Comparison of ENCODE assay signal across 1 cellular context in the genomic region with DNA sequence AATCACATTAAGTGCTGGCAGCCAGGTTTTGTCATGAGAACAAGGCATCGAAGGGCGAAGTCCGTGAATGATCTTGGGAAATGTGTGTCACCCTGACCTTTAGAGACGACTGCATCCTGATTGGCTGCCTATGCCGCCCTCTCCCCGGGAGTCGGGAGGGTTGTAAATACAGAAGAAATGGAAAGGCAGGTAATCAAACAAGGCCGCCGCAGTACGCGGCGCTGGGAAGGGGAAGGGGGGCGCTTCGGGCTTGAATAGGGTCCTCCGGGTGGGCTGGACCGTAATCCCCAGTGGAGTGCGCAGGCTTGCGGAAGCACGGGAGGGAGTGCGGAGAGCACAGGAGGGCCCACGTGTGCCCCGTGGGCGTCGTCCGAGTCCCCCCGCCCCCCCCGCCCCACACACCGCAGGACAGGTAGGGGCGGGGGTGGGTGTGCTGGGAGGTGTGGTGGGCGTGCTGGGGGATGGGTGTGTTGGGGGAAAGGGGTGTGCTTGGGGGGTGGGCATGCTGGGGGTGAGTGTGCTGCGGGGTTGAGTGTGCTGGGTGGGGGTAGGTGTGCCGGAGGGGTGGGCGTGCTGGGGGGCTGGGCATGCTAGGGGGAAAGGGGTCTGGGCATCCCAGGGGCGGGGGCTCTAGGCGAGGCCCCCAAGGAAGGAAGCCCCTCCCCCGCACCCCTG.
A peak's percentile ranks its signal among the peaks of the same experiment; 100 is the strongest.
TF ChIP-seq lines count a peak whose summit lies in the region.

No MANE protein-coding gene starts in this region.

TF ChIP-seq in HEK293, 187 proteins besides CTCF, POLR2A, EP300 and RAD21 (continued from another document and continues in another):
- TF ChIP-seq, protein P1, sequence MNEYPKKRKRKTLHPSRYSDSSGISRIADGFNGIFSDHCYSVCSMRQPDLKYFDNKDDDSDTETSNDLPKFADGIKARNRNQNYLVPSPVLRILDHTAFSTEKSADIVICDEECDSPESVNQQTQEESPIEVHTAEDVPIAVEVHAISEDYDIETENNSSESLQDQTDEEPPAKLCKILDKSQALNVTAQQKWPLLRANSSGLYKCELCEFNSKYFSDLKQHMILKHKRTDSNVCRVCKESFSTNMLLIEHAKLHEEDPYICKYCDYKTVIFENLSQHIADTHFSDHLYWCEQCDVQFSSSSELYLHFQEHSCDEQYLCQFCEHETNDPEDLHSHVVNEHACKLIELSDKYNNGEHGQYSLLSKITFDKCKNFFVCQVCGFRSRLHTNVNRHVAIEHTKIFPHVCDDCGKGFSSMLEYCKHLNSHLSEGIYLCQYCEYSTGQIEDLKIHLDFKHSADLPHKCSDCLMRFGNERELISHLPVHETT (tag by site-specific recombination; IDR thresholded peaks at IDR 0.05): no peak
- no peak for TF ChIP-seq ZSCAN30 (tag by site-specific recombination; IDR thresholded peaks at IDR 0.05)
- no peak for TF ChIP-seq ZNF391 (tag by site-specific recombination; IDR thresholded peaks at IDR 0.05; ENCODE audit: borderline replicate concordance, low read depth)
- TF ChIP-seq ZFP3 (tag by site-specific recombination; IDR thresholded peaks at IDR 0.05; ENCODE audit: low read depth): no peak
- TF ChIP-seq ZNF202 (tag by site-specific recombination; IDR thresholded peaks at IDR 0.05; ENCODE audit: borderline replicate concordance): no peak
- peak; percentile 33; the same call in 1 of the 2 replicates for TF ChIP-seq ZIC2 (tag by site-specific recombination; IDR thresholded peaks at IDR 0.05)
- TF ChIP-seq SETDB1 (IDR thresholded peaks at IDR 0.05; ENCODE audit: insufficient read length, low read length): no peak
- TF ChIP-seq, protein P2, sequence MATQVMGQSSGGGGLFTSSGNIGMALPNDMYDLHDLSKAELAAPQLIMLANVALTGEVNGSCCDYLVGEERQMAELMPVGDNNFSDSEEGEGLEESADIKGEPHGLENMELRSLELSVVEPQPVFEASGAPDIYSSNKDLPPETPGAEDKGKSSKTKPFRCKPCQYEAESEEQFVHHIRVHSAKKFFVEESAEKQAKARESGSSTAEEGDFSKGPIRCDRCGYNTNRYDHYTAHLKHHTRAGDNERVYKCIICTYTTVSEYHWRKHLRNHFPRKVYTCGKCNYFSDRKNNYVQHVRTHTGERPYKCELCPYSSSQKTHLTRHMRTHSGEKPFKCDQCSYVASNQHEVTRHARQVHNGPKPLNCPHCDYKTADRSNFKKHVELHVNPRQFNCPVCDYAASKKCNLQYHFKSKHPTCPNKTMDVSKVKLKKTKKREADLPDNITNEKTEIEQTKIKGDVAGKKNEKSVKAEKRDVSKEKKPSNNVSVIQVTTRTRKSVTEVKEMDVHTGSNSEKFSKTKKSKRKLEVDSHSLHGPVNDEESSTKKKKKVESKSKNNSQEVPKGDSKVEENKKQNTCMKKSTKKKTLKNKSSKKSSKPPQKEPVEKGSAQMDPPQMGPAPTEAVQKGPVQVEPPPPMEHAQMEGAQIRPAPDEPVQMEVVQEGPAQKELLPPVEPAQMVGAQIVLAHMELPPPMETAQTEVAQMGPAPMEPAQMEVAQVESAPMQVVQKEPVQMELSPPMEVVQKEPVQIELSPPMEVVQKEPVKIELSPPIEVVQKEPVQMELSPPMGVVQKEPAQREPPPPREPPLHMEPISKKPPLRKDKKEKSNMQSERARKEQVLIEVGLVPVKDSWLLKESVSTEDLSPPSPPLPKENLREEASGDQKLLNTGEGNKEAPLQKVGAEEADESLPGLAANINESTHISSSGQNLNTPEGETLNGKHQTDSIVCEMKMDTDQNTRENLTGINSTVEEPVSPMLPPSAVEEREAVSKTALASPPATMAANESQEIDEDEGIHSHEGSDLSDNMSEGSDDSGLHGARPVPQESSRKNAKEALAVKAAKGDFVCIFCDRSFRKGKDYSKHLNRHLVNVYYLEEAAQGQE (tag by site-specific recombination; IDR thresholded peaks at IDR 0.05): no peak
- TF ChIP-seq ZFHX2 (tag by site-specific recombination; conservative IDR thresholded peaks at IDR 0.05): peak; percentile 71
- no peak for TF ChIP-seq ZNF138 (tag by site-specific recombination; IDR thresholded peaks at IDR 0.05; ENCODE audit: borderline replicate concordance)
- no peak for TF ChIP-seq ZNF560 (tag by site-specific recombination; IDR thresholded peaks at IDR 0.05; ENCODE audit: borderline replicate concordance)
- TF ChIP-seq, protein P3, sequence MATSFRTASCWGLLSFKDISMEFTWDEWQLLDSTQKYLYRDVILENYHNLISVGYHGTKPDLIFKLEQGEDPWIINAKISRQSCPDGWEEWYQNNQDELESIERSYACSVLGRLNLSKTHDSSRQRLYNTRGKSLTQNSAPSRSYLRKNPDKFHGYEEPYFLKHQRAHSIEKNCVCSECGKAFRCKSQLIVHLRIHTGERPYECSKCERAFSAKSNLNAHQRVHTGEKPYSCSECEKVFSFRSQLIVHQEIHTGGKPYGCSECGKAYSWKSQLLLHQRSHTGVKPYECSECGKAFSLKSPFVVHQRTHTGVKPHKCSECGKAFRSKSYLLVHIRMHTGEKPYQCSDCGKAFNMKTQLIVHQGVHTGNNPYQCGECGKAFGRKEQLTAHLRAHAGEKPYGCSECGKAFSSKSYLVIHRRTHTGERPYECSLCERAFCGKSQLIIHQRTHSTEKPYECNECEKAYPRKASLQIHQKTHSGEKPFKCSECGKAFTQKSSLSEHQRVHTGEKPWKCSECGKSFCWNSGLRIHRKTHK (tag by site-specific recombination; IDR thresholded peaks at IDR 0.05): no peak
- TF ChIP-seq ZNF776 (tag by site-specific recombination; IDR thresholded peaks at IDR 0.05; ENCODE audit: borderline replicate concordance): no peak
- peak; percentile 31; the same call in 1 of the 2 replicates for TF ChIP-seq ZNF76 (tag by site-specific recombination; IDR thresholded peaks at IDR 0.05; ENCODE audit: borderline replicate concordance, low read depth)
- TF ChIP-seq, protein P4, sequence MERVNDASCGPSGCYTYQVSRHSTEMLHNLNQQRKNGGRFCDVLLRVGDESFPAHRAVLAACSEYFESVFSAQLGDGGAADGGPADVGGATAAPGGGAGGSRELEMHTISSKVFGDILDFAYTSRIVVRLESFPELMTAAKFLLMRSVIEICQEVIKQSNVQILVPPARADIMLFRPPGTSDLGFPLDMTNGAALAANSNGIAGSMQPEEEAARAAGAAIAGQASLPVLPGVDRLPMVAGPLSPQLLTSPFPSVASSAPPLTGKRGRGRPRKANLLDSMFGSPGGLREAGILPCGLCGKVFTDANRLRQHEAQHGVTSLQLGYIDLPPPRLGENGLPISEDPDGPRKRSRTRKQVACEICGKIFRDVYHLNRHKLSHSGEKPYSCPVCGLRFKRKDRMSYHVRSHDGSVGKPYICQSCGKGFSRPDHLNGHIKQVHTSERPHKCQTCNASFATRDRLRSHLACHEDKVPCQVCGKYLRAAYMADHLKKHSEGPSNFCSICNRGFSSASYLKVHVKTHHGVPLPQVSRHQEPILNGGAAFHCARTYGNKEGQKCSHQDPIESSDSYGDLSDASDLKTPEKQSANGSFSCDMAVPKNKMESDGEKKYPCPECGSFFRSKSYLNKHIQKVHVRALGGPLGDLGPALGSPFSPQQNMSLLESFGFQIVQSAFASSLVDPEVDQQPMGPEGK (tag by site-specific recombination; IDR thresholded peaks at IDR 0.05): peak; percentile 18; the same call in 1 of the 2 replicates
- TF ChIP-seq FEZF1 (tag by site-specific recombination; IDR thresholded peaks at IDR 0.05): no peak
- no peak for TF ChIP-seq KLF16 (tag by site-specific recombination; IDR thresholded peaks at IDR 0.05)
- TF ChIP-seq, protein P5, sequence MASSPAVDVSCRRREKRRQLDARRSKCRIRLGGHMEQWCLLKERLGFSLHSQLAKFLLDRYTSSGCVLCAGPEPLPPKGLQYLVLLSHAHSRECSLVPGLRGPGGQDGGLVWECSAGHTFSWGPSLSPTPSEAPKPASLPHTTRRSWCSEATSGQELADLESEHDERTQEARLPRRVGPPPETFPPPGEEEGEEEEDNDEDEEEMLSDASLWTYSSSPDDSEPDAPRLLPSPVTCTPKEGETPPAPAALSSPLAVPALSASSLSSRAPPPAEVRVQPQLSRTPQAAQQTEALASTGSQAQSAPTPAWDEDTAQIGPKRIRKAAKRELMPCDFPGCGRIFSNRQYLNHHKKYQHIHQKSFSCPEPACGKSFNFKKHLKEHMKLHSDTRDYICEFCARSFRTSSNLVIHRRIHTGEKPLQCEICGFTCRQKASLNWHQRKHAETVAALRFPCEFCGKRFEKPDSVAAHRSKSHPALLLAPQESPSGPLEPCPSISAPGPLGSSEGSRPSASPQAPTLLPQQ (tag by site-specific recombination; IDR thresholded peaks at IDR 0.05): no peak
- TF ChIP-seq, protein P6, sequence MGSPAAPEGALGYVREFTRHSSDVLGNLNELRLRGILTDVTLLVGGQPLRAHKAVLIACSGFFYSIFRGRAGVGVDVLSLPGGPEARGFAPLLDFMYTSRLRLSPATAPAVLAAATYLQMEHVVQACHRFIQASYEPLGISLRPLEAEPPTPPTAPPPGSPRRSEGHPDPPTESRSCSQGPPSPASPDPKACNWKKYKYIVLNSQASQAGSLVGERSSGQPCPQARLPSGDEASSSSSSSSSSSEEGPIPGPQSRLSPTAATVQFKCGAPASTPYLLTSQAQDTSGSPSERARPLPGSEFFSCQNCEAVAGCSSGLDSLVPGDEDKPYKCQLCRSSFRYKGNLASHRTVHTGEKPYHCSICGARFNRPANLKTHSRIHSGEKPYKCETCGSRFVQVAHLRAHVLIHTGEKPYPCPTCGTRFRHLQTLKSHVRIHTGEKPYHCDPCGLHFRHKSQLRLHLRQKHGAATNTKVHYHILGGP (tag by site-specific recombination; IDR thresholded peaks at IDR 0.05): no peak
- TF ChIP-seq SALL2 (tag by site-specific recombination; IDR thresholded peaks at IDR 0.05; ENCODE audit: borderline replicate concordance): no peak
- TF ChIP-seq, protein P7, sequence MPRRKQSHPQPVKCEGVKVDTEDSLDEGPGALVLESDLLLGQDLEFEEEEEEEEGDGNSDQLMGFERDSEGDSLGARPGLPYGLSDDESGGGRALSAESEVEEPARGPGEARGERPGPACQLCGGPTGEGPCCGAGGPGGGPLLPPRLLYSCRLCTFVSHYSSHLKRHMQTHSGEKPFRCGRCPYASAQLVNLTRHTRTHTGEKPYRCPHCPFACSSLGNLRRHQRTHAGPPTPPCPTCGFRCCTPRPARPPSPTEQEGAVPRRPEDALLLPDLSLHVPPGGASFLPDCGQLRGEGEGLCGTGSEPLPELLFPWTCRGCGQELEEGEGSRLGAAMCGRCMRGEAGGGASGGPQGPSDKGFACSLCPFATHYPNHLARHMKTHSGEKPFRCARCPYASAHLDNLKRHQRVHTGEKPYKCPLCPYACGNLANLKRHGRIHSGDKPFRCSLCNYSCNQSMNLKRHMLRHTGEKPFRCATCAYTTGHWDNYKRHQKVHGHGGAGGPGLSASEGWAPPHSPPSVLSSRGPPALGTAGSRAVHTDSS (tag by site-specific recombination; IDR thresholded peaks at IDR 0.05): no peak
- no peak for TF ChIP-seq GLI4 (tag by site-specific recombination; IDR thresholded peaks at IDR 0.05)
- TF ChIP-seq, protein P8, sequence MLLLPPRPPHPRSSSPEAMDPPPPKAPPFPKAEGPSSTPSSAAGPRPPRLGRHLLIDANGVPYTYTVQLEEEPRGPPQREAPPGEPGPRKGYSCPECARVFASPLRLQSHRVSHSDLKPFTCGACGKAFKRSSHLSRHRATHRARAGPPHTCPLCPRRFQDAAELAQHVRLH (tag by site-specific recombination; IDR thresholded peaks at IDR 0.05): no peak
- TF ChIP-seq, protein P9, sequence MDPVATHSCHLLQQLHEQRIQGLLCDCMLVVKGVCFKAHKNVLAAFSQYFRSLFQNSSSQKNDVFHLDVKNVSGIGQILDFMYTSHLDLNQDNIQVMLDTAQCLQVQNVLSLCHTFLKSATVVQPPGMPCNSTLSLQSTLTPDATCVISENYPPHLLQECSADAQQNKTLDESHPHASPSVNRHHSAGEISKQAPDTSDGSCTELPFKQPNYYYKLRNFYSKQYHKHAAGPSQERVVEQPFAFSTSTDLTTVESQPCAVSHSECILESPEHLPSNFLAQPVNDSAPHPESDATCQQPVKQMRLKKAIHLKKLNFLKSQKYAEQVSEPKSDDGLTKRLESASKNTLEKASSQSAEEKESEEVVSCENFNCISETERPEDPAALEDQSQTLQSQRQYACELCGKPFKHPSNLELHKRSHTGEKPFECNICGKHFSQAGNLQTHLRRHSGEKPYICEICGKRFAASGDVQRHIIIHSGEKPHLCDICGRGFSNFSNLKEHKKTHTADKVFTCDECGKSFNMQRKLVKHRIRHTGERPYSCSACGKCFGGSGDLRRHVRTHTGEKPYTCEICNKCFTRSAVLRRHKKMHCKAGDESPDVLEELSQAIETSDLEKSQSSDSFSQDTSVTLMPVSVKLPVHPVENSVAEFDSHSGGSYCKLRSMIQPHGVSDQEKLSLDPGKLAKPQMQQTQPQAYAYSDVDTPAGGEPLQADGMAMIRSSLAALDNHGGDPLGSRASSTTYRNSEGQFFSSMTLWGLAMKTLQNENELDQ (tag by site-specific recombination; IDR thresholded peaks at IDR 0.05; ENCODE audit: low read depth): no peak
- no peak for TF ChIP-seq ZNF549 (tag by site-specific recombination; IDR thresholded peaks at IDR 0.05)
- TF ChIP-seq ZNF423 (tag by site-specific recombination; IDR thresholded peaks at IDR 0.05): peak; percentile 35; the same call in 1 of the 2 replicates
- TF ChIP-seq ZNF548 (tag by site-specific recombination; IDR thresholded peaks at IDR 0.05): no peak
- TF ChIP-seq ZNF266 (tag by site-specific recombination; IDR thresholded peaks at IDR 0.05; ENCODE audit: low read depth): no peak
- 0 out of 2 replicates have a peak, but pooled peaks have one; percentile 9 for TF ChIP-seq ZBTB17 (tag by site-specific recombination; IDR thresholded peaks at IDR 0.05)
- no peak for TF ChIP-seq ZNF354C (tag by site-specific recombination; IDR thresholded peaks at IDR 0.05; ENCODE audit: borderline replicate concordance, low read depth)
- no peak for TF ChIP-seq ZNF48 (tag by site-specific recombination; IDR thresholded peaks at IDR 0.05)
- TF ChIP-seq ZNF624 (tag by site-specific recombination; IDR thresholded peaks at IDR 0.05): no peak
- TF ChIP-seq ZNF169 (tag by site-specific recombination; IDR thresholded peaks at IDR 0.05): no peak
- no peak for TF ChIP-seq ZBTB21 (tag by site-specific recombination; IDR thresholded peaks at IDR 0.05)
- TF ChIP-seq ZNF24 (tag by site-specific recombination; IDR thresholded peaks at IDR 0.05): no peak
- TF ChIP-seq ZNF621 (tag by site-specific recombination; IDR thresholded peaks at IDR 0.05): no peak
- TF ChIP-seq, protein P10, sequence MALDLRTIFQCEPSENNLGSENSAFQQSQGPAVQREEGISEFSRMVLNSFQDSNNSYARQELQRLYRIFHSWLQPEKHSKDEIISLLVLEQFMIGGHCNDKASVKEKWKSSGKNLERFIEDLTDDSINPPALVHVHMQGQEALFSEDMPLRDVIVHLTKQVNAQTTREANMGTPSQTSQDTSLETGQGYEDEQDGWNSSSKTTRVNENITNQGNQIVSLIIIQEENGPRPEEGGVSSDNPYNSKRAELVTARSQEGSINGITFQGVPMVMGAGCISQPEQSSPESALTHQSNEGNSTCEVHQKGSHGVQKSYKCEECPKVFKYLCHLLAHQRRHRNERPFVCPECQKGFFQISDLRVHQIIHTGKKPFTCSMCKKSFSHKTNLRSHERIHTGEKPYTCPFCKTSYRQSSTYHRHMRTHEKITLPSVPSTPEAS (tag by site-specific recombination; IDR thresholded peaks at IDR 0.05): no peak
